ENCODE assay signal across 8 cellular contexts in genomic region chr1:170530972-170531757, GRCh38. TPM values are rescaled to one million over a fixed set of nuclear protein-coding genes. Genes with fewer than 3 reads are reported as not detected.
DNase-seq lines count a peak whose midpoint lies in the region; ATAC-seq and TF ChIP-seq lines count a peak whose summit lies in the region.

No MANE protein-coding gene starts in this region.

- H3K4me3 Mint-ChIP-seq in activated naive CD8-positive, alpha-beta T cell treated with anti-CD3 and anti-CD28 coated beads, Interleukin-2, amount 10 ng/mL, durations not matched to agents 7 days and 5 days: no peak overlapping the region
- H3K4me3 Mint-ChIP-seq in activated naive CD8-positive, alpha-beta T cell treated with anti-CD3 and anti-CD28 coated beads, Interleukin-2, amount 50 U/mL, for 24 hours: no peak overlapping the region
- H3K4me3 Mint-ChIP-seq in activated naive CD8-positive, alpha-beta T cell treated with anti-CD3 and anti-CD28 coated beads for 36 hours: no peak overlapping the region

- POLR2A ChIA-PET in activated naive CD8-positive, alpha-beta T cell treated with anti-CD3 and anti-CD28 coated beads, Interleukin-2, amount 10 ng/mL, durations not matched to agents 7 days and 5 days (lab: Charles Lee): interaction anchor here (0.6 to 0.7 kb wide), 3 partner anchors 14 to 797 kb away, joined by 3 to 6 read pairs (median 4); no protein-coding TSS in a partner anchor

- TF ChIP-seq POLR2A in Peyer's patch (IDR thresholded peaks at IDR 0.05): no peak

- H3K36me3 Mint-ChIP-seq in activated naive CD8-positive, alpha-beta T cell treated with anti-CD3 and anti-CD28 coated beads, Interleukin-2, amount 10 ng/mL, durations not matched to agents 7 days and 5 days: peaks cover under 1% of the 10 kb centered on the region
- peaks cover under 1% of the 10 kb centered on the region for H3K36me3 Mint-ChIP-seq in activated naive CD8-positive, alpha-beta T cell treated with anti-CD3 and anti-CD28 coated beads, Interleukin-2, amount 50 U/mL, for 24 hours (ENCODE audit: low read depth)
- H3K36me3 Mint-ChIP-seq in activated naive CD8-positive, alpha-beta T cell treated with anti-CD3 and anti-CD28 coated beads for 36 hours: peaks cover 9% of the 10 kb centered on the region

- H3K27ac Mint-ChIP-seq in activated naive CD8-positive, alpha-beta T cell treated with anti-CD3 and anti-CD28 coated beads, Interleukin-2, amount 10 ng/mL, durations not matched to agents 7 days and 5 days: no peak overlapping the region
- H3K27ac Mint-ChIP-seq in activated naive CD8-positive, alpha-beta T cell treated with anti-CD3 and anti-CD28 coated beads, Interleukin-2, amount 50 U/mL, for 24 hours: no peak overlapping the region
- no peak overlapping the region for H3K27ac Mint-ChIP-seq in activated naive CD8-positive, alpha-beta T cell treated with anti-CD3 and anti-CD28 coated beads for 36 hours

- no peak for TF ChIP-seq CTCF in Peyer's patch (IDR thresholded peaks at IDR 0.05)
- TF ChIP-seq CTCF in foreskin keratinocyte (conservative IDR thresholded peaks at IDR 0.05): no peak

- peak; percentile 25 for DNase-seq in activated naive CD8-positive, alpha-beta T cell treated with anti-CD3 and anti-CD28 coated beads, Interleukin-2, amount 10 ng/mL, durations not matched to agents 7 days and 5 days
- no peak for DNase-seq in activated naive CD8-positive, alpha-beta T cell treated with anti-CD3 and anti-CD28 coated beads, Interleukin-2, amount 50 U/mL, for 24 hours
- DNase-seq in Peyer's patch: peak in 1 of 3 donors; percentile 40
- no peak for DNase-seq in foreskin keratinocyte
- peak; percentile 58 for DNase-seq in sciatic nerve (ENCODE audit: low spot score)
- DNase-seq in SK-N-DZ (ENCODE audit: low spot score): no peak
- DNase-seq in NCI-H1930 (lab: John Stamatoyannopoulos, UW): no peak
- DNase-seq in activated naive CD8-positive, alpha-beta T cell treated with anti-CD3 and anti-CD28 coated beads for 36 hours: no peak

- H3K9me3 ChIP-seq in Peyer's patch: no peaks in the 10 kb centered on the region

- peaks cover 17% of the 10 kb centered on the region for H3K27me3 Mint-ChIP-seq in activated naive CD8-positive, alpha-beta T cell treated with anti-CD3 and anti-CD28 coated beads, Interleukin-2, amount 10 ng/mL, durations not matched to agents 7 days and 5 days
- H3K27me3 Mint-ChIP-seq in activated naive CD8-positive, alpha-beta T cell treated with anti-CD3 and anti-CD28 coated beads, Interleukin-2, amount 50 U/mL, for 24 hours: peaks cover 2% of the 10 kb centered on the region
- H3K27me3 Mint-ChIP-seq in activated naive CD8-positive, alpha-beta T cell treated with anti-CD3 and anti-CD28 coated beads for 36 hours: peaks cover 4% of the 10 kb centered on the region

- H3K4me3 ChIP-seq in Peyer's patch: peak overlapping the region; percentile 50 to 77 (median 72)

- H3K9me3 Mint-ChIP-seq in activated naive CD8-positive, alpha-beta T cell treated with anti-CD3 and anti-CD28 coated beads, Interleukin-2, amount 10 ng/mL, durations not matched to agents 7 days and 5 days: no peaks in the 10 kb centered on the region
- no peaks in the 10 kb centered on the region for H3K9me3 Mint-ChIP-seq in activated naive CD8-positive, alpha-beta T cell treated with anti-CD3 and anti-CD28 coated beads, Interleukin-2, amount 50 U/mL, for 24 hours
- no peaks in the 10 kb centered on the region for H3K9me3 Mint-ChIP-seq in activated naive CD8-positive, alpha-beta T cell treated with anti-CD3 and anti-CD28 coated beads for 36 hours

- no peak for ATAC-seq in activated naive CD8-positive, alpha-beta T cell treated with anti-CD3 and anti-CD28 coated beads, Interleukin-2, amount 10 ng/mL, durations not matched to agents 7 days and 5 days (ENCODE audit: low read depth)
- no peak for ATAC-seq in activated naive CD8-positive, alpha-beta T cell treated with anti-CD3 and anti-CD28 coated beads, Interleukin-2, amount 50 U/mL, for 24 hours
- ATAC-seq in foreskin keratinocyte (no peak), sciatic nerve (peak; percentile 33)

- H3K4me1 ChIP-seq in Peyer's patch: peaks cover 0 to 11% (median 4%) of the 10 kb centered on the region in 4 donors
- peaks cover 14% of the 10 kb centered on the region for H3K4me1 ChIP-seq in foreskin keratinocyte

- peak overlapping the region; percentile 80 to 84 (median 81) for H3K27ac ChIP-seq in Peyer's patch
- H3K27ac ChIP-seq in foreskin keratinocyte: peak overlapping the region; percentile 98

- H3K4me1 Mint-ChIP-seq in activated naive CD8-positive, alpha-beta T cell treated with anti-CD3 and anti-CD28 coated beads, Interleukin-2, amount 10 ng/mL, durations not matched to agents 7 days and 5 days: peaks cover 11% of the 10 kb centered on the region
- H3K4me1 Mint-ChIP-seq in activated naive CD8-positive, alpha-beta T cell treated with anti-CD3 and anti-CD28 coated beads, Interleukin-2, amount 50 U/mL, for 24 hours: peaks cover 17% of the 10 kb centered on the region
- H3K4me1 Mint-ChIP-seq in activated naive CD8-positive, alpha-beta T cell treated with anti-CD3 and anti-CD28 coated beads for 36 hours: peaks cover 10% of the 10 kb centered on the region

- H3K36me3 ChIP-seq in Peyer's patch: no peaks in the 10 kb centered on the region

- intact Hi-C loops in sciatic nerve (cut with DNase I): no loop called here

- H3K27me3 ChIP-seq in Peyer's patch (no peaks in the 10 kb centered on the region), foreskin keratinocyte (no peaks in the 10 kb centered on the region)

RNA-seq across cellular contexts. Expression of gene GORAB, which starts 0.8 kb away (rescaled TPM):
- 10 to 100 TPM; 13.2 to 17.4 TPM for total RNA-seq in activated naive CD8-positive, alpha-beta T cell treated with anti-CD3 and anti-CD28 coated beads, Interleukin-2, amount 10 ng/mL, durations not matched to agents 7 days and 5 days
- total RNA-seq in Peyer's patch: 10 to 100 TPM; 19.7 to 52.8 (median 28.7) TPM
- total RNA-seq in foreskin keratinocyte: 8.5 and 9.4 TPM in 2 replicates
- 3.0 and 3.2 TPM in 2 replicates for polyA plus RNA-seq in foreskin keratinocyte
- 15.3 TPM for total RNA-seq in sciatic nerve
- polyA plus RNA-seq in SK-N-DZ (2014; cell fraction: cytosol; rRNA removed): 9.2 and 12.0 TPM in 2 replicates
- polyA plus RNA-seq in SK-N-DZ (2014; cell fraction: nucleus; rRNA removed): 20.8 and 23.9 TPM in 2 replicates
- 10 to 100 TPM; 11.4 to 13.6 TPM for total RNA-seq in activated naive CD8-positive, alpha-beta T cell treated with anti-CD3 and anti-CD28 coated beads for 36 hours

Comparison
In these comparisons a context has a peak if more than half of its experiments do, and no peak if none do; other contexts are left out.
1. DNase-seq: peak in activated naive CD8-positive, alpha-beta T cell treated with anti-CD3 and anti-CD28 coated beads, Interleukin-2, amount 10 ng/mL, durations not matched to agents 7 days and 5 days (single experiment) and sciatic nerve (single experiment); none in activated naive CD8-positive, alpha-beta T cell treated with anti-CD3 and anti-CD28 coated beads, Interleukin-2, amount 50 U/mL, for 24 hours (single experiment), foreskin keratinocyte (0 of 2), SK-N-DZ (single experiment), NCI-H1930 (0 of 2) and activated naive CD8-positive, alpha-beta T cell treated with anti-CD3 and anti-CD28 coated beads for 36 hours (single experiment).